Comparison of ENCODE assay signal across 22 cellular contexts in genomic region chr11:81004576-81004975, GRCh38.
DNase-seq lines count a peak whose midpoint lies in the region; ATAC-seq and TF ChIP-seq lines count a peak whose summit lies in the region.
"Had no signal": no experiment of that assay in that cellular context is flagged by ENCODE, and none has a peak within 500 bp of the region (broad histone marks: within the 10 kb centered on the region; RNA-seq: fewer than 3 reads in every experiment).

No MANE protein-coding gene starts in this region.

- ATAC-seq in PC-3 = no peak
- ATAC-seq: HepG2, K562, Right ventricle myocardium inferior had no signal

- H3F3A ChIP-seq in GM23248 (ENCODE audit: insufficient read depth) = peaks cover 17% of the 10 kb centered on the region
- H3F3A ChIP-seq in PC-3 (ENCODE audit: low read length, unreplicated experiment) = no peaks in the 10 kb centered on the region

- in situ Hi-C loops in GM23248 (cut with MboI) = no loop called here

- H3K36me3 ChIP-seq in GM23248 (ENCODE audit: low read depth) (no peaks in the 10 kb centered on the region), PC-3 (ENCODE audit: low read depth, low read length) (no peaks in the 10 kb centered on the region), colonic mucosa (no peaks in the 10 kb centered on the region)

- H3K4me3 ChIP-seq in GM23248 (no peak overlapping the region), PC-3 (ENCODE audit: low read length) (no peak overlapping the region), colonic mucosa (no peak overlapping the region)
- H3K4me3 ChIP-seq: K562 had no signal

- H2AFZ ChIP-seq in GM23248 (peak overlapping the region; percentile 30; the same call in 1 of the 2 replicates), PC-3 (ENCODE audit: low read length) (peak overlapping the region; percentile 13; the same call in 1 of the 2 replicates)

- H3K9ac ChIP-seq in GM23248 = no peak overlapping the region
- H3K9ac ChIP-seq in PC-3 (ENCODE audit: low read length) = no peak overlapping the region
- H3K9ac ChIP-seq in colonic mucosa (ENCODE audit: low read depth in 2 of 2, low read length in 2 of 2) = no peak overlapping the region

- no peaks in the 10 kb centered on the region for H3K9me2 ChIP-seq in GM23248 (ENCODE audit: insufficient read depth)
- no peaks in the 10 kb centered on the region for H3K9me2 ChIP-seq in PC-3 (replicated peaks; ENCODE audit: low read length)

- H3K27me3 ChIP-seq in GM23248 (replicated peaks; ENCODE audit: insufficient read depth) (no peaks in the 10 kb centered on the region), PC-3 (ENCODE audit: low read length) (no peaks in the 10 kb centered on the region), colonic mucosa (no peaks in the 10 kb centered on the region)

- POLR2A ChIA-PET in PC-3 (lab: Charles Lee; ENCODE audit: unreplicated experiment) = no interaction called here

- intact Hi-C loops in PC-3 (cut with micrococcal nuclease) (no loop called here), colonic mucosa (cut with DNase I) (no loop called here)

- no TSS peak for BruUV-seq in PC-3 (replicated peaks; lab: Mats Ljungman, UMichigan)

- TF ChIP-seq CTCF in PC-3 (conservative IDR thresholded peaks at IDR 0.05; ENCODE audit: low read depth, low read length) (no peak), colonic mucosa (IDR thresholded peaks at IDR 0.05) (no peak)

- no peaks in the 10 kb centered on the region for H3K79me2 ChIP-seq in GM23248 (ENCODE audit: insufficient read depth)
- H3K79me2 ChIP-seq in PC-3 (ENCODE audit: low read length) = no peaks in the 10 kb centered on the region

- H4K20me1 ChIP-seq in GM23248 (ENCODE audit: insufficient read depth) (no peaks in the 10 kb centered on the region), PC-3 (ENCODE audit: low read length) (no peaks in the 10 kb centered on the region)

- no peak for DNase-seq in GM23248
- DNase-seq in PC-3 = no peak
- no peak for DNase-seq in epithelial cell of prostate (ENCODE audit: low read depth, low spot score)
- DNase-seq in midbrain (lab: John Stamatoyannopoulos, UW) = peak; percentile 13
- no peak for DNase-seq in NK-92 treated with Interleukin-12 subunit alpha and Interleukin-12 subunit beta, amount 100 ng/mL, for 24 hours (lab: John Stamatoyannopoulos, UW)
- DNase-seq in colonic mucosa = no peak
- DNase-seq in NCI-H2107 (lab: John Stamatoyannopoulos, UW) = no peak
- no peak for DNase-seq in OCI-M2 (lab: John Stamatoyannopoulos, UW; ENCODE audit: unreplicated experiment)
- DNase-seq: CD4-positive, CD25-positive, alpha-beta regulatory T cell; COR-L47; DMS79; H7; MV-4-11; NCI-H1105 treated with DMSO at 0.1 percent for 48 hours; NCI-H2029 treated with DMSO at 0.1 percent for 48 hours; NCI-H2171; NCI-H345; NCI-H524 treated with DMSO at 0.1 percent for 48 hours had no signal

- H3K4me1 ChIP-seq in GM23248 (ENCODE audit: insufficient read depth) (peaks cover 21% of the 10 kb centered on the region), PC-3 (ENCODE audit: insufficient read depth, low read length) (peaks cover 20% of the 10 kb centered on the region), colonic mucosa (peaks cover 3% of the 10 kb centered on the region)

- no peaks in the 10 kb centered on the region for H3K9me3 ChIP-seq in GM23248 (ENCODE audit: low read depth)
- H3K9me3 ChIP-seq in PC-3 (ENCODE audit: low read length) = no peaks in the 10 kb centered on the region; the same call in 1 of the 2 replicates
- H3K9me3 ChIP-seq in colonic mucosa = no peaks in the 10 kb centered on the region

- H3K4me2 ChIP-seq in GM23248 (ENCODE audit: unreplicated experiment) = no peak overlapping the region
- no peak overlapping the region; the same call in 1 of the 2 replicates for H3K4me2 ChIP-seq in PC-3 (ENCODE audit: low read length)

- CTCF ChIA-PET in PC-3 (lab: Charles Lee) = no interaction called here

- H3K27ac ChIP-seq in GM23248 = no peak overlapping the region
- H3K27ac ChIP-seq in PC-3 (ENCODE audit: low read length) = peak overlapping the region; percentile 35; the same call in 1 of the 2 replicates
- H3K27ac ChIP-seq in epithelial cell of prostate = peak overlapping the region; percentile 69
- no peak overlapping the region for H3K27ac ChIP-seq in colonic mucosa
- H3K27ac ChIP-seq: HL-60 had no signal

- 29 to 32% methylated on average over 2 of the region's 2 CpGs for WGBS in GM23248 (ENCODE audit: low coverage in 1 of 2, low lambda C conversion rate in 2 of 2, missing lambda C conversion rate in 2 of 2), 2 experiments

Comparison
In these comparisons a context has a peak if more than half of its experiments do, and no peak if none do; other contexts are left out.
1. H3K27ac ChIP-seq: peak in PC-3 (single experiment) and epithelial cell of prostate (single experiment); none in GM23248 (single experiment) and colonic mucosa (single experiment).